Comparison of ENCODE assay signal across 21 cellular contexts in genomic region chr2:148362144-148362796, GRCh38.
"Had no signal": no experiment of that assay in that cellular context is flagged by ENCODE, and none has a peak within 500 bp of the region (broad histone marks: within the 10 kb centered on the region; RNA-seq: fewer than 3 reads in every experiment).

No MANE protein-coding gene starts in this region.

- ATAC-seq: activated T-cell treated with anti-CD3 and anti-CD28 coated beads, Interleukin-2, amount 50 U/mL, for 72 hours; mucosa of descending colon; right cardiac atrium; T-cell had no signal

- H3K27me3 Mint-ChIP-seq: activated CD4-positive, alpha-beta T cell treated with anti-CD3 and anti-CD28 coated beads, Interleukin-2, amount 10 ng/mL, durations not matched to agents 7 days and 5 days; memory B cell; naive B cell; T-cell; type B pancreatic cell had no signal

- H3K4me3 ChIP-seq: coronary artery, mucosa of descending colon, neural progenitor cell, prostate gland, stomach had no signal

- H3K4me1 Mint-ChIP-seq: activated CD4-positive, alpha-beta T cell treated with anti-CD3 and anti-CD28 coated beads, Interleukin-2, amount 10 ng/mL, durations not matched to agents 7 days and 5 days; neural progenitor cell had no signal

- H3K4me3 Mint-ChIP-seq: activated CD4-positive, alpha-beta T cell treated with anti-CD3 and anti-CD28 coated beads, Interleukin-2, amount 10 ng/mL, durations not matched to agents 7 days and 5 days; activated T-cell treated with anti-CD3 and anti-CD28 coated beads, Interleukin-2, amount 50 U/mL, for 72 hours; immature natural killer cell; memory B cell; naive B cell; neural progenitor cell; T-cell; type B pancreatic cell had no signal

- H3K4me2 ChIP-seq: neural progenitor cell had no signal

- H3K9me3 ChIP-seq: prostate gland, stomach had no signal

- DNase-seq: activated CD4-positive, alpha-beta T cell treated with anti-CD3 and anti-CD28 coated beads, Interleukin-2, amount 10 ng/mL, durations not matched to agents 7 days and 5 days; activated CD8-positive, alpha-beta memory T cell treated with anti-CD3 and anti-CD28 coated beads for 24 hours; activated CD8-positive, alpha-beta memory T cell treated with anti-CD3 and anti-CD28 coated beads, Interleukin-2, amount 50 U/mL, for 48 hours; activated effector memory CD4-positive, alpha-beta T cell treated with anti-CD3 and anti-CD28 coated beads, Interleukin-2, amount 50 U/mL, for 16 hours; activated naive CD4-positive, alpha-beta T cell treated with anti-CD3 and anti-CD28 coated beads, Interleukin-2, amount 50 U/mL, for 16 hours; activated T-cell treated with anti-CD3 and anti-CD28 coated beads, Interleukin-2, amount 50 U/mL, for 72 hours; hypothalamus; immature natural killer cell; mucosa of descending colon; naive B cell; small intestine; stimulated activated CD4-positive, alpha-beta T cell treated with anti-CD3 and anti-CD28 coated beads, Interleukin-15, amount 100 ng/mL, for 24 hours; stimulated activated CD4-positive, alpha-beta T cell treated with anti-CD3 and anti-CD28 coated beads, Interleukin-2, amount 100 ng/mL, for 48 hours; stomach; T-cell had no signal

- H3K4me1 ChIP-seq: neural progenitor cell, prostate gland, stomach had no signal

- H3K36me3 ChIP-seq: neural progenitor cell, prostate gland, stomach had no signal

- H3K27me3 ChIP-seq: neural progenitor cell, stomach had no signal

- H3K27ac Mint-ChIP-seq: activated CD4-positive, alpha-beta T cell treated with anti-CD3 and anti-CD28 coated beads, Interleukin-2, amount 10 ng/mL, durations not matched to agents 7 days and 5 days; activated T-cell treated with anti-CD3 and anti-CD28 coated beads, Interleukin-2, amount 50 U/mL, for 72 hours; immature natural killer cell; memory B cell; naive B cell; neural progenitor cell; T-cell; type B pancreatic cell had no signal

- H3K27ac ChIP-seq: coronary artery, neural progenitor cell, prostate gland, stomach had no signal

- H3K9ac ChIP-seq: neural progenitor cell had no signal
